In the genomic region with DNA sequence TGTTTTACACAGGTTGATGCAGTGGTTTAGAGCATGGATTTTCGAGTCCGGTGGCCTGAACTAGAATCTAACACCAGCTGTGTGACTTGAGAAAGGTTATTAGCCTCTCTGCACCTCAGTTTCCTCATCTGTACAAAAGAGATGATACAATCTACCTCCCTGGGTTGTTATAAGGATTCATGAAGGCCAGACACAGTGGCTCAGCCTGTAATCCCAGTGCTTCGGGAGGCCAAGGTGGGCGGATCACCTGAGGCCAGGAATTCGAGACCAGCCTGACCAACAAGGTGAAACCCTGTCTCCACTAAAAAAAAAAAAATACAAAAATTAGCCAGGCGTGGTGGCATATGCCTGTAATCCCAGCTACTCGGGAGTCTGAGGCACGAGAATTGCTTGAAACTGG, we compare ENCODE assay signal across 10 cellular contexts. TPM values are rescaled to one million over a fixed set of nuclear protein-coding genes. Genes with fewer than 3 reads are reported as not detected.
DNase-seq lines count a peak whose midpoint lies in the region; FAIRE-seq and TF ChIP-seq lines count a peak whose summit lies in the region.
"Not testable (repeated sequence)": the region's sequence is repeated elsewhere in the genome, so short reads cannot be mapped to it uniquely, and the experiment has no call there.
"Had no signal": no experiment of that assay in that cellular context is flagged by ENCODE, and none has a peak within 500 bp of the region (broad histone marks: within the 10 kb centered on the region; RNA-seq: fewer than 3 reads in every experiment).

No MANE protein-coding gene starts in this region.

- intact Hi-C loops in adrenal gland (cut with DNase I), result not testable (repeated sequence)

- not testable (repeated sequence) for H3K9me2 ChIP-seq in Loucy (replicated peaks; ENCODE audit: low read depth, low read length)

- dilution Hi-C loops in keratinocyte (cut with MboI; ENCODE audit: extremely low pct_ligation_motif_present, low sequenced_read_pairs), result not testable (repeated sequence)

- H3K4me1 Mint-ChIP-seq in nephron, result peaks cover 39% of the 10 kb centered on the region

- not testable (repeated sequence) for H3K4me3 ChIP-seq in BLaER1; Loucy (ENCODE audit: low read length, poor library complexity, severe bottlenecking); adrenal gland; keratinocyte (ENCODE audit: control insufficient read depth in 2 of 3, extremely low read depth in 1 of 3, insufficient read depth in 2 of 3, low read depth in 1 of 3, low read length in 3 of 3); skeletal muscle tissue (ENCODE audit: low read length in 3 of 3); tibial nerve

- peaks cover 19% of the 10 kb centered on the region for H3K27me3 Mint-ChIP-seq in nephron (ENCODE audit: low read depth)

- H3K4me1 ChIP-seq in BLaER1 (peaks cover 83% of the 10 kb centered on the region), Loucy (ENCODE audit: insufficient read depth, low read length, poor library complexity, severe bottlenecking) (peaks cover 15% of the 10 kb centered on the region), keratinocyte (ENCODE audit: control insufficient read depth, extremely low read depth, insufficient read depth, low read length) (peaks cover 31% of the 10 kb centered on the region), skeletal muscle tissue (ENCODE audit: control insufficient read depth in 3 of 3, insufficient read depth in 3 of 3, low read length in 3 of 3) (peaks cover 10 to 25% (median 20%) of the 10 kb centered on the region in 3 donors), tibial nerve (peaks cover 0 to 24% (median 7%) of the 10 kb centered on the region in 4 donors)
- not testable (repeated sequence) for H3K4me1 ChIP-seq in adrenal gland (replicated peaks in 1 of 2)

- peak overlapping the region; percentile 57; the same call in 1 of the 2 replicates for H3K9ac ChIP-seq in BLaER1
- peak overlapping the region; percentile 34 for H3K9ac ChIP-seq in Loucy (ENCODE audit: low read depth, low read length, poor library complexity, severe bottlenecking)
- H3K9ac ChIP-seq in keratinocyte (ENCODE audit: control insufficient read depth, extremely low read depth, insufficient read depth, low read length), result peak overlapping the region; percentile 60
- H3K9ac ChIP-seq in skeletal muscle tissue (ENCODE audit: low read depth in 1 of 3, low read length in 3 of 3), result not testable (repeated sequence)

- H3K9me3 Mint-ChIP-seq in nephron, result not testable (repeated sequence)

- H3K36me3 ChIP-seq in BLaER1 (peaks cover 36% of the 10 kb centered on the region), keratinocyte (ENCODE audit: control insufficient read depth in 2 of 2, extremely low read depth in 1 of 2, insufficient read depth in 2 of 2, low read length in 2 of 2) (peaks cover 15 to 25% of the 10 kb centered on the region in 2 experiments), skeletal muscle tissue (ENCODE audit: control insufficient read depth in 3 of 3, insufficient read depth in 3 of 3, low read length in 3 of 3) (peaks cover 9 to 11% (median 10%) of the 10 kb centered on the region in 3 donors)
- not testable (repeated sequence) for H3K36me3 ChIP-seq in Loucy (ENCODE audit: insufficient read depth, low read length); adrenal gland (replicated peaks in 1 of 2); tibial nerve

- H3K36me3 Mint-ChIP-seq in nephron (ENCODE audit: low read depth), result not testable (repeated sequence)

- H3F3A ChIP-seq in Loucy (ENCODE audit: low read depth), result not testable (repeated sequence)

- 84 to 92% (median 87%) methylated on average over 8 of the region's 8 CpGs for WGBS in adrenal gland, 4 donors
- WGBS in tibial nerve, 2 donors, result 79 to 85% methylated on average over 8 of the region's 8 CpGs

- not testable (repeated sequence) for H3K79me2 ChIP-seq in Loucy (ENCODE audit: insufficient read depth, low read length)
- peaks cover 11% of the 10 kb centered on the region for H3K79me2 ChIP-seq in keratinocyte (ENCODE audit: control insufficient read depth, insufficient read depth, low read length)

- DNase-seq in adrenal gland; epithelial cell of prostate (ENCODE audit: low read depth, low spot score); keratinocyte (ENCODE audit: low read depth, low spot score); tibial nerve (ENCODE audit: low spot score in 2 of 2): not testable (repeated sequence)

- not testable (repeated sequence) for H4K20me1 ChIP-seq in BLaER1; Loucy (ENCODE audit: insufficient read depth, low read length, poor library complexity, severe bottlenecking)
- H4K20me1 ChIP-seq in keratinocyte (ENCODE audit: control insufficient read depth, extremely low read depth, insufficient read depth, low read length), result peaks cover 12% of the 10 kb centered on the region

- not testable (repeated sequence) for TF ChIP-seq POLR2A in adrenal gland (IDR thresholded peaks at IDR 0.05); tibial nerve (IDR thresholded peaks at IDR 0.05)

- peak overlapping the region; percentile 72; the same call in 1 of the 2 replicates for H2AFZ ChIP-seq in Loucy (ENCODE audit: low read length)
- not testable (repeated sequence) for H2AFZ ChIP-seq in keratinocyte (ENCODE audit: control insufficient read depth, low read length)

- not testable (repeated sequence) for TF ChIP-seq CTCF in Loucy (conservative IDR thresholded peaks at IDR 0.05; ENCODE audit: low read length); adrenal gland (IDR thresholded peaks at IDR 0.05); keratinocyte (optimal IDR thresholded peaks at IDR 0.05 in 1 of 3, IDR thresholded peaks at IDR 0.05 in 1 of 3, conservative IDR thresholded peaks at IDR 0.05 in 1 of 3; ENCODE audit: extremely low read depth in 1 of 3, insufficient read depth in 2 of 3, low read length in 3 of 3); nephron (IDR thresholded peaks at IDR 0.05; ENCODE audit: unreplicated experiment in 3 of 3); tibial nerve (IDR thresholded peaks at IDR 0.05)

- H3K27ac Mint-ChIP-seq in nephron, result peak overlapping the region; percentile 56 to 90 (median 83)

- H3K27me3 ChIP-seq in BLaER1; Loucy (ENCODE audit: insufficient read depth, low read length, poor library complexity, severe bottlenecking); adrenal gland; keratinocyte (ENCODE audit: control insufficient read depth, extremely low read depth, insufficient read depth, low read length); skeletal muscle tissue (ENCODE audit: control insufficient read depth in 3 of 3, insufficient read depth in 3 of 3, low read length in 3 of 3); tibial nerve: not testable (repeated sequence)

- peaks cover 20% of the 10 kb centered on the region for H3K9me3 ChIP-seq in BLaER1
- H3K9me3 ChIP-seq in Loucy (ENCODE audit: insufficient read depth, low read depth, low read length); adrenal gland (replicated peaks in 1 of 3); keratinocyte (ENCODE audit: control insufficient read depth, low read depth, low read length); skeletal muscle tissue (ENCODE audit: control insufficient read depth in 3 of 3, low read length in 3 of 3); tibial nerve: not testable (repeated sequence)

- not testable (repeated sequence) for TF ChIP-seq EP300 in tibial nerve (IDR thresholded peaks at IDR 0.05)

- H3K9me1 ChIP-seq in keratinocyte (ENCODE audit: control insufficient read depth, extremely low read depth, insufficient read depth, low read length), result not testable (repeated sequence)

- not testable (repeated sequence) for H3K4me3 Mint-ChIP-seq in nephron

- FAIRE-seq in keratinocyte (lab: Jason Lieb, UNC), result not testable (repeated sequence)

- H3K27ac ChIP-seq in BLaER1 (peak overlapping the region; percentile 78), adrenal gland (peak overlapping the region in 3 of 5 donors; percentile 22 to 81 (median 51)), epithelial cell of prostate (peak overlapping the region; percentile 95), keratinocyte (ENCODE audit: control insufficient read depth, insufficient read depth, low read length) (peak overlapping the region; percentile 83), skeletal muscle tissue (ENCODE audit: low read depth, low read length) (peak overlapping the region; percentile 58), tibial nerve (peak overlapping the region in 3 of 4 donors; percentile 51 to 78 (median 74))

- H3K4me2 ChIP-seq in BLaER1 (peak overlapping the region; percentile 63), keratinocyte (ENCODE audit: control insufficient read depth, extremely low read depth, insufficient read depth, low read depth, low read length) (peak overlapping the region; percentile 43)
- not testable (repeated sequence) for H3K4me2 ChIP-seq in Loucy (ENCODE audit: low read depth, low read length, poor library complexity, severe bottlenecking)

RNA-seq across cellular contexts. Expression of gene PLAU, which starts 8.5 kb away (rescaled TPM):
- total RNA-seq in adrenal gland, result 10 to 100 TPM in 2 of 8 donors, 1 to 10 TPM in 6; 2.2 to 10.6 (median 7.5) TPM
- polyA plus RNA-seq in adrenal gland, result 10 to 100 TPM in 1 of 3 donors, 1 to 10 TPM in 2; 2.6 to 19.4 (median 3.7) TPM
- 201 to 814 TPM (median 262 TPM) in 3 replicates for polyA plus RNA-seq in keratinocyte
- 59.9 TPM for polyA plus RNA-seq in keratinocyte (2011; ENCODE audit: low read depth)
- 297 TPM in 2 replicates for polyA plus RNA-seq in keratinocyte (2011; cell fraction: cytosol; rRNA removed)
- 1,104 and 1,132 TPM in 2 replicates for polyA plus RNA-seq in keratinocyte (2011; cell fraction: nucleus; rRNA removed)
- 156 and 573 TPM in 2 replicates for polyA plus RNA-seq in keratinocyte (2012; ENCODE audit: low replicate concordance)
- 168 to 577 TPM (median 210 TPM) in 3 replicates for polyA minus RNA-seq in keratinocyte
- polyA minus RNA-seq in keratinocyte (2011; cell fraction: cytosol; rRNA and poly(A)+ RNA removed), result 183 TPM
- 350 and 521 TPM in 2 replicates for polyA minus RNA-seq in keratinocyte (2011; cell fraction: nucleus; rRNA and poly(A)+ RNA removed)
- total RNA-seq in skeletal muscle tissue, result 21.4 TPM
- 1 to 10 TPM; 2.5 to 7.8 (median 3.5) TPM for total RNA-seq in tibial nerve
- total RNA-seq: natural killer cell treated with Interleukin-12 subunit alpha and Interleukin-12 subunit beta and Interleukin-15 and Interleukin-18, amount 100 ng/mL, for 72 hours had no signal
- polyA plus RNA-seq: CD8-positive, alpha-beta memory T cell had no signal

RNA-seq across cellular contexts. Expression of gene CAMK2G, which starts 45.1 kb away (rescaled TPM):
- total RNA-seq in adrenal gland, result 10 to 100 TPM; 12.7 to 27.3 (median 21.3) TPM
- polyA plus RNA-seq in adrenal gland, result 10 to 100 TPM; 16.3 to 19.7 (median 19.7) TPM
- polyA plus RNA-seq in keratinocyte, result 17.6 to 25.3 TPM (median 23.0 TPM) in 3 replicates
- 11.7 TPM for polyA plus RNA-seq in keratinocyte (2011; ENCODE audit: low read depth)
- polyA plus RNA-seq in keratinocyte (2011; cell fraction: cytosol; rRNA removed), result 18.6 and 20.2 TPM in 2 replicates
- polyA plus RNA-seq in keratinocyte (2011; cell fraction: nucleus; rRNA removed), result 38.4 and 39.1 TPM in 2 replicates
- polyA plus RNA-seq in keratinocyte (2012; ENCODE audit: low replicate concordance), result 14.0 and 17.3 TPM in 2 replicates
- 22.8 to 26.1 TPM (median 24.6 TPM) in 3 replicates for polyA minus RNA-seq in keratinocyte
- 16.7 TPM for polyA minus RNA-seq in keratinocyte (2011; cell fraction: cytosol; rRNA and poly(A)+ RNA removed)
- polyA minus RNA-seq in keratinocyte (2011; cell fraction: nucleus; rRNA and poly(A)+ RNA removed), result 14.7 and 26.5 TPM in 2 replicates
- total RNA-seq in skeletal muscle tissue, result 16.2 TPM
- 10 to 100 TPM; 26.4 to 43.5 (median 35.1) TPM for total RNA-seq in tibial nerve
